1 cellular context compared by ENCODE assay signal in genomic region chr1:156733989-156734584, GRCh38.
TF ChIP-seq lines count a peak whose summit lies in the region.

No MANE protein-coding gene starts in this region.

TF ChIP-seq in HepG2, 621 proteins besides CTCF, POLR2A, EP300 and RAD21:
- peak; percentile 84 for TF ChIP-seq AGO2 (optimal IDR thresholded peaks at IDR 0.05; ENCODE audit: low read depth, low read length)
- TF ChIP-seq ZNF143 (CRISPR knock-in tag; IDR thresholded peaks at IDR 0.05) = no peak
